4 cellular contexts compared by ENCODE assay signal in genomic region chr16:1001096-1001495, GRCh38.
"Had no signal": no experiment of that assay in that cellular context is flagged by ENCODE, and none has a peak within 500 bp of the region (broad histone marks: within the 10 kb centered on the region; RNA-seq: fewer than 3 reads in every experiment).

No MANE protein-coding gene starts in this region.

- H3K4me3 ChIP-seq: GM23338 had no signal

- H3K4me3 Mint-ChIP-seq: GM23338, H9 had no signal

- H3K9me3 Mint-ChIP-seq: H9 had no signal

- H3K27ac Mint-ChIP-seq: GM23338 had no signal

- DNase-seq: H9, HCEC 1CT, IMR-90 had no signal

- ATAC-seq: GM23338 had no signal
